1 cellular context compared by ENCODE assay signal in genomic region chr1:200558866-200559459, GRCh38.
TF ChIP-seq lines count a peak whose summit lies in the region.

No MANE protein-coding gene starts in this region.

TF ChIP-seq in K562, 482 proteins besides CTCF, POLR2A, EP300 and RAD21 (continued from another document):
- TF ChIP-seq PURB (CRISPR knock-in tag; IDR thresholded peaks at IDR 0.05; ENCODE audit: low read depth) (no peak), ARNT (IDR thresholded peaks at IDR 0.05) (no peak), FOXM1 (IDR thresholded peaks at IDR 0.05; ENCODE audit: low read depth) (no peak), FOXM1 (CRISPR knock-in tag; IDR thresholded peaks at IDR 0.05; ENCODE audit: low read depth) (no peak), HDAC3 (IDR thresholded peaks at IDR 0.05; ENCODE audit: borderline replicate concordance, partially characterized antibody) (no peak), ZNF551 (CRISPR knock-in tag; IDR thresholded peaks at IDR 0.05) (no peak), HMG20B (CRISPR knock-in tag; IDR thresholded peaks at IDR 0.05) (no peak), ZNF507 (tag; conservative IDR thresholded peaks at IDR 0.05) (no peak), NCOA4 (IDR thresholded peaks at IDR 0.05; ENCODE audit: partially characterized antibody) (no peak), SMARCC2 (IDR thresholded peaks at IDR 0.05; ENCODE audit: low read depth) (no peak), BDP1 (IDR thresholded peaks at IDR 0.05; ENCODE audit: insufficient read depth, insufficient read length) (no peak), ID3 (CRISPR knock-in tag; IDR thresholded peaks at IDR 0.05) (no peak), ID3 (tag; IDR thresholded peaks at IDR 0.05) (no peak), ZNF79 (CRISPR knock-in tag; IDR thresholded peaks at IDR 0.05; ENCODE audit: low read depth) (no peak), NCOR1 (IDR thresholded peaks at IDR 0.05) (no peak), ZNF184 (CRISPR knock-in tag; IDR thresholded peaks at IDR 0.05) (no peak), SIX5 (IDR thresholded peaks at IDR 0.05; ENCODE audit: borderline replicate concordance in 1 of 2, insufficient read depth in 1 of 2, low read depth in 1 of 2, low read length in 2 of 2) (no peak), SREBF2 (CRISPR knock-in tag; IDR thresholded peaks at IDR 0.05) (no peak), HDAC6 (IDR thresholded peaks at IDR 0.05; ENCODE audit: low read depth, low read length) (no peak), MNT (conservative IDR thresholded peaks at IDR 0.05) (peak in 1 of 2 experiments; percentile 13; a peak in 1 of 4 replicates), TEAD2 (tag; IDR thresholded peaks at IDR 0.05) (no peak), DPF2 (IDR thresholded peaks at IDR 0.05) (no peak), ZNF165 (CRISPR knock-in tag; IDR thresholded peaks at IDR 0.05; ENCODE audit: borderline replicate concordance) (no peak), HLTF (IDR thresholded peaks at IDR 0.05) (no peak), SMAD3 (CRISPR knock-in tag; conservative IDR thresholded peaks at IDR 0.05) (no peak), FOXK2 (conservative IDR thresholded peaks at IDR 0.05 in 1 of 2, IDR thresholded peaks at IDR 0.05 in 1 of 2; ENCODE audit: low read depth in 2 of 2) (peak in 1 of 2 experiments; percentile 38; a peak in 1 of 4 replicates), GABPB2 (CRISPR knock-in tag; conservative IDR thresholded peaks at IDR 0.05) (no peak), JUND (IDR thresholded peaks at IDR 0.05; ENCODE audit: borderline replicate concordance, low read depth, low read length) (no peak), JUND (tag; IDR thresholded peaks at IDR 0.05; ENCODE audit: borderline replicate concordance, low read depth, low read length) (no peak)
- TF ChIP-seq, protein P1, sequence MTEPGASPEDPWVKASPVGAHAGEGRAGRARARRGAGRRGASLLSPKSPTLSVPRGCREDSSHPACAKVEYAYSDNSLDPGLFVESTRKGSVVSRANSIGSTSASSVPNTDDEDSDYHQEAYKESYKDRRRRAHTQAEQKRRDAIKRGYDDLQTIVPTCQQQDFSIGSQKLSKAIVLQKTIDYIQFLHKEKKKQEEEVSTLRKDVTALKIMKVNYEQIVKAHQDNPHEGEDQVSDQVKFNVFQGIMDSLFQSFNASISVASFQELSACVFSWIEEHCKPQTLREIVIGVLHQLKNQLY (CRISPR knock-in tag; conservative IDR thresholded peaks at IDR 0.05): no peak
- TF ChIP-seq, protein P2, sequence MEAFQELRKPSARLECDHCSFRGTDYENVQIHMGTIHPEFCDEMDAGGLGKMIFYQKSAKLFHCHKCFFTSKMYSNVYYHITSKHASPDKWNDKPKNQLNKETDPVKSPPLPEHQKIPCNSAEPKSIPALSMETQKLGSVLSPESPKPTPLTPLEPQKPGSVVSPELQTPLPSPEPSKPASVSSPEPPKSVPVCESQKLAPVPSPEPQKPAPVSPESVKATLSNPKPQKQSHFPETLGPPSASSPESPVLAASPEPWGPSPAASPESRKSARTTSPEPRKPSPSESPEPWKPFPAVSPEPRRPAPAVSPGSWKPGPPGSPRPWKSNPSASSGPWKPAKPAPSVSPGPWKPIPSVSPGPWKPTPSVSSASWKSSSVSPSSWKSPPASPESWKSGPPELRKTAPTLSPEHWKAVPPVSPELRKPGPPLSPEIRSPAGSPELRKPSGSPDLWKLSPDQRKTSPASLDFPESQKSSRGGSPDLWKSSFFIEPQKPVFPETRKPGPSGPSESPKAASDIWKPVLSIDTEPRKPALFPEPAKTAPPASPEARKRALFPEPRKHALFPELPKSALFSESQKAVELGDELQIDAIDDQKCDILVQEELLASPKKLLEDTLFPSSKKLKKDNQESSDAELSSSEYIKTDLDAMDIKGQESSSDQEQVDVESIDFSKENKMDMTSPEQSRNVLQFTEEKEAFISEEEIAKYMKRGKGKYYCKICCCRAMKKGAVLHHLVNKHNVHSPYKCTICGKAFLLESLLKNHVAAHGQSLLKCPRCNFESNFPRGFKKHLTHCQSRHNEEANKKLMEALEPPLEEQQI (IDR thresholded peaks at IDR 0.05): 0 out of 2 replicates have a peak, but pooled peaks have one; percentile 29
- TF ChIP-seq, protein P3, sequence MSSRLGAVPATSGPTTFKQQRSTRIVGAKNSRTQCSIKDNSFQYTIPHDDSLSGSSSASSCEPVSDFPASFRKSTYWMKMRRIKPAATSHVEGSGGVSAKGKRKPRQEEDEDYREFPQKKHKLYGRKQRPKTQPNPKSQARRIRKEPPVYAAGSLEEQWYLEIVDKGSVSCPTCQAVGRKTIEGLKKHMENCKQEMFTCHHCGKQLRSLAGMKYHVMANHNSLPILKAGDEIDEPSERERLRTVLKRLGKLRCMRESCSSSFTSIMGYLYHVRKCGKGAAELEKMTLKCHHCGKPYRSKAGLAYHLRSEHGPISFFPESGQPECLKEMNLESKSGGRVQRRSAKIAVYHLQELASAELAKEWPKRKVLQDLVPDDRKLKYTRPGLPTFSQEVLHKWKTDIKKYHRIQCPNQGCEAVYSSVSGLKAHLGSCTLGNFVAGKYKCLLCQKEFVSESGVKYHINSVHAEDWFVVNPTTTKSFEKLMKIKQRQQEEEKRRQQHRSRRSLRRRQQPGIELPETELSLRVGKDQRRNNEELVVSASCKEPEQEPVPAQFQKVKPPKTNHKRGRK (tag; IDR thresholded peaks at IDR 0.05): no peak
- TF ChIP-seq, protein P4, sequence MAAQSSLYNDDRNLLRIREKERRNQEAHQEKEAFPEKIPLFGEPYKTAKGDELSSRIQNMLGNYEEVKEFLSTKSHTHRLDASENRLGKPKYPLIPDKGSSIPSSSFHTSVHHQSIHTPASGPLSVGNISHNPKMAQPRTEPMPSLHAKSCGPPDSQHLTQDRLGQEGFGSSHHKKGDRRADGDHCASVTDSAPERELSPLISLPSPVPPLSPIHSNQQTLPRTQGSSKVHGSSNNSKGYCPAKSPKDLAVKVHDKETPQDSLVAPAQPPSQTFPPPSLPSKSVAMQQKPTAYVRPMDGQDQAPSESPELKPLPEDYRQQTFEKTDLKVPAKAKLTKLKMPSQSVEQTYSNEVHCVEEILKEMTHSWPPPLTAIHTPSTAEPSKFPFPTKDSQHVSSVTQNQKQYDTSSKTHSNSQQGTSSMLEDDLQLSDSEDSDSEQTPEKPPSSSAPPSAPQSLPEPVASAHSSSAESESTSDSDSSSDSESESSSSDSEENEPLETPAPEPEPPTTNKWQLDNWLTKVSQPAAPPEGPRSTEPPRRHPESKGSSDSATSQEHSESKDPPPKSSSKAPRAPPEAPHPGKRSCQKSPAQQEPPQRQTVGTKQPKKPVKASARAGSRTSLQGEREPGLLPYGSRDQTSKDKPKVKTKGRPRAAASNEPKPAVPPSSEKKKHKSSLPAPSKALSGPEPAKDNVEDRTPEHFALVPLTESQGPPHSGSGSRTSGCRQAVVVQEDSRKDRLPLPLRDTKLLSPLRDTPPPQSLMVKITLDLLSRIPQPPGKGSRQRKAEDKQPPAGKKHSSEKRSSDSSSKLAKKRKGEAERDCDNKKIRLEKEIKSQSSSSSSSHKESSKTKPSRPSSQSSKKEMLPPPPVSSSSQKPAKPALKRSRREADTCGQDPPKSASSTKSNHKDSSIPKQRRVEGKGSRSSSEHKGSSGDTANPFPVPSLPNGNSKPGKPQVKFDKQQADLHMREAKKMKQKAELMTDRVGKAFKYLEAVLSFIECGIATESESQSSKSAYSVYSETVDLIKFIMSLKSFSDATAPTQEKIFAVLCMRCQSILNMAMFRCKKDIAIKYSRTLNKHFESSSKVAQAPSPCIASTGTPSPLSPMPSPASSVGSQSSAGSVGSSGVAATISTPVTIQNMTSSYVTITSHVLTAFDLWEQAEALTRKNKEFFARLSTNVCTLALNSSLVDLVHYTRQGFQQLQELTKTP (IDR thresholded peaks at IDR 0.05; ENCODE audit: low read depth in 1 of 2, partially characterized antibody in 2 of 2): no peak
